In the genomic region with DNA sequence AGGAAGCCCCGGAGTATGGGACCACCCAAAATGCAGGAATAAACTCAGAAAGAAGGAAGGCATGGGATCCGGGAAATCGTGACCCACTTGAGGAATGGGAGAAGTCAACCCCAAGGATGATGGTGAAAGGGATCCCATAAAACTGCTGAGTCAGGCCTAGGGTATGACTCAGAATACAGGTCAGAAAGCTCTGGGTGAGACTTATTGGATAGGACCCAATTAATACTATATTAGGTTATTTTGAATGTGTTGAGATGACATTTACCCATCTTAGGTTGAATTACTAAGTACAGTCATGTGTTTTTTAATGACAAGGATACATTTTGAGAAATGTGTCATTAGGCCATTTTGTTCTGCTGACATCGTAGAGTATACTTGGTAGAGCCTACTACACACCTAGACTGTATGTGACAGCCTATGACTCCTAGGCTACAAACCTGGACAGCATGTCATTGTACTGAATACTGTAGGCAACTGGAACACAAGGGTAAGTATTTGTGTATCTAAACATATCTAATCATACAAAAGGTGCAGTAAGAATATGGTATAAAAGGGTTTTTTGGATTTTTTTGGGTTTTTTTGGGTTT, we compare ENCODE assay signal across 19 cellular contexts.
"Had no signal": no experiment of that assay in that cellular context is flagged by ENCODE, and none has a peak within 500 bp of the region (broad histone marks: within the 10 kb centered on the region; RNA-seq: fewer than 3 reads in every experiment).

No MANE protein-coding gene starts in this region.

- H3K36me3 Mint-ChIP-seq: activated naive CD8-positive, alpha-beta T cell; brain; natural killer cell treated with Interleukin-12 subunit alpha and Interleukin-12 subunit beta and Interleukin-15 and Interleukin-18, amount 100 ng/mL, for 72 hours had no signal

- H3K27ac ChIP-seq: skin epidermis, transverse colon, VCaP had no signal

- H3K4me1 ChIP-seq: transverse colon had no signal

- H3K27ac Mint-ChIP-seq: activated naive CD8-positive, alpha-beta T cell; activated T-cell treated with anti-CD3 and anti-CD28 coated beads, Interleukin-2, amount 50 U/mL, for 72 hours; brain; natural killer cell treated with Interleukin-12 subunit alpha and Interleukin-12 subunit beta and Interleukin-15 and Interleukin-18, amount 100 ng/mL, for 72 hours had no signal

- H3K4me3 ChIP-seq: skin epidermis, transverse colon had no signal

- H3K27me3 Mint-ChIP-seq: activated naive CD8-positive, alpha-beta T cell had no signal

- H3K9me3 Mint-ChIP-seq: brain; natural killer cell treated with Interleukin-12 subunit alpha and Interleukin-12 subunit beta and Interleukin-15 and Interleukin-18, amount 100 ng/mL, for 72 hours had no signal

- H3K36me3 ChIP-seq: transverse colon had no signal

- DNase-seq: activated CD4-positive, alpha-beta T cell treated with anti-CD3 and anti-CD28 coated beads for 4 hours; activated CD8-positive, alpha-beta memory T cell treated with anti-CD3 and anti-CD28 coated beads, Interleukin-2, amount 50 U/mL, for 48 hours; activated gamma-delta T cell treated with Interleukin-2 at 50 U/mL for 16 hours; activated T-cell treated with anti-CD3 and anti-CD28 coated beads, Interleukin-2, amount 50 U/mL, for 72 hours; cortex of kidney; effector CD4-positive, alpha-beta T cell; foreskin melanocyte; kidney glomerular epithelial cell; retina; stimulated activated CD4-positive, alpha-beta T cell treated with anti-CD3 and anti-CD28 coated beads, Interleukin-15, amount 100 ng/mL, for 24 hours; stimulated activated CD4-positive, alpha-beta T cell treated with anti-CD3 and anti-CD28 coated beads, Interleukin-4, amount 100 ng/mL, for 1 hour; stimulated activated naive CD4-positive, alpha-beta T cell; T1000; transverse colon had no signal

- ATAC-seq: activated T-cell treated with anti-CD3 and anti-CD28 coated beads, Interleukin-2, amount 50 U/mL, for 72 hours; natural killer cell treated with Interleukin-12 subunit alpha and Interleukin-12 subunit beta and Interleukin-15 and Interleukin-18, amount 100 ng/mL, for 72 hours had no signal

- H3K27me3 ChIP-seq: transverse colon had no signal

- H3K9me3 ChIP-seq: transverse colon had no signal

- H3K4me3 Mint-ChIP-seq: activated naive CD8-positive, alpha-beta T cell; activated T-cell treated with anti-CD3 and anti-CD28 coated beads, Interleukin-2, amount 50 U/mL, for 72 hours; brain; natural killer cell treated with Interleukin-12 subunit alpha and Interleukin-12 subunit beta and Interleukin-15 and Interleukin-18, amount 100 ng/mL, for 72 hours had no signal
